26 cellular contexts compared by ENCODE assay signal in the genomic region with DNA sequence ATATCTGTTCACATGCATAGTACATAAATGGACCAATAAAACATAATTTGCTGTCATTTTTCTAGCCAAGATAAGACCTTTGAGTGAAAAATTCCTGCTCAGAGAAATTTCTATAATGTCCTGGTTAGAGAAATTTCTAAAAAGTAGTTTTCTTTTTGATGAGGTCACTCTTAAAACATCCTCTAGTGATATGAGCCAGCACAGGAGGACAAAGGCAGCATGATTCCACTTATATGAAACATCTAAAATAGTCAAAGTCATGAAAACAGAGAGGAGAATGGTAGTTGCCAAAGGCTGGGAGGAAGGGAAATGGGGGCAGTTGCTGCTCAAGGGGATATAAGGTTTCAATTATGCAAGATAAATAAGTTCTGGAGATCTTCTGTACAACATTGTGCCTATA.
DNase-seq lines count a peak whose midpoint lies in the region; ATAC-seq, FAIRE-seq and TF ChIP-seq lines count a peak whose summit lies in the region.
"Had no signal": no experiment of that assay in that cellular context is flagged by ENCODE, and none has a peak within 500 bp of the region (broad histone marks: within the 10 kb centered on the region; RNA-seq: fewer than 3 reads in every experiment).

No MANE protein-coding gene starts in this region.

- H3K27me3 Mint-ChIP-seq in activated T-helper 17 cell treated with anti-CD3 and anti-CD28 coated beads, Interleukin-2, amount 50 U/mL, for 72 hours = no peaks in the 10 kb centered on the region
- H3K27me3 Mint-ChIP-seq: natural killer cell treated with Interleukin-12 subunit alpha and Interleukin-12 subunit beta and Interleukin-15 and Interleukin-18, amount 100 ng/mL, for 72 hours had no signal

- no peak overlapping the region for H3K9ac ChIP-seq in K562 (ENCODE audit: insufficient read depth in 1 of 2, low read depth in 2 of 2, low read length in 2 of 2)

- H3K4me1 ChIP-seq in ACC112 (ENCODE audit: control insufficient read depth, insufficient read depth, low read length, unreplicated experiment) (peaks cover 10% of the 10 kb centered on the region), K562 (replicated peaks in 1 of 2; ENCODE audit: control insufficient read depth in 2 of 2, insufficient read depth in 2 of 2, low read length in 2 of 2) (no peaks in the 10 kb centered on the region), hepatocyte (ENCODE audit: insufficient read depth) (no peaks in the 10 kb centered on the region)

- H4K20me1 ChIP-seq in K562 (replicated peaks; ENCODE audit: control insufficient read depth, insufficient read depth, low read length) = no peaks in the 10 kb centered on the region
- no peaks in the 10 kb centered on the region for H4K20me1 ChIP-seq in hepatocyte (ENCODE audit: insufficient read depth, poor library complexity, severe bottlenecking)

- intact Hi-C loops in K562 (cut with micrococcal nuclease) = no loop called here
- intact Hi-C loops in left cardiac atrium (cut with DNase I) = no loop called here

- H3K4me3 ChIP-seq in ACC112 (ENCODE audit: low read depth, low read length) (no peak overlapping the region), K562 (no peak overlapping the region), fibroblast of villous mesenchyme (ENCODE audit: low read depth, low read length) (no peak overlapping the region), hepatocyte (no peak overlapping the region)

- H3K36me3 Mint-ChIP-seq in activated T-helper 17 cell treated with anti-CD3 and anti-CD28 coated beads, Interleukin-2, amount 50 U/mL, for 72 hours (ENCODE audit: low read depth) = peaks cover 8% of the 10 kb centered on the region

- H3K27ac Mint-ChIP-seq in activated T-helper 17 cell treated with anti-CD3 and anti-CD28 coated beads, Interleukin-2, amount 50 U/mL, for 72 hours = no peak overlapping the region
- H3K27ac Mint-ChIP-seq: endodermal cell; natural killer cell treated with Interleukin-12 subunit alpha and Interleukin-12 subunit beta and Interleukin-15 and Interleukin-18, amount 100 ng/mL, for 72 hours had no signal

- TF ChIP-seq CTCF in K562 (IDR thresholded peaks at IDR 0.05 in 2 of 3, conservative IDR thresholded peaks at IDR 0.05 in 1 of 3; ENCODE audit: insufficient read depth in 2 of 3, low read depth in 1 of 3, low read length in 3 of 3) (no peak), fibroblast of villous mesenchyme (IDR thresholded peaks at IDR 0.05; ENCODE audit: insufficient read depth, low read depth, low read length) (no peak), hepatocyte (IDR thresholded peaks at IDR 0.05; ENCODE audit: poor library complexity) (no peak)

- H3K4me3 Mint-ChIP-seq in activated T-helper 17 cell treated with anti-CD3 and anti-CD28 coated beads, Interleukin-2, amount 50 U/mL, for 72 hours = no peak overlapping the region
- H3K4me3 Mint-ChIP-seq: endodermal cell; natural killer cell treated with Interleukin-12 subunit alpha and Interleukin-12 subunit beta and Interleukin-15 and Interleukin-18, amount 100 ng/mL, for 72 hours had no signal

- ATAC-seq in K562 = no peak
- no peak for ATAC-seq in activated T-helper 17 cell treated with anti-CD3 and anti-CD28 coated beads, Interleukin-2, amount 50 U/mL, for 72 hours (replicated peaks)
- no peak for ATAC-seq in left cardiac atrium
- ATAC-seq: HCT116; natural killer cell treated with Interleukin-12 subunit alpha and Interleukin-12 subunit beta and Interleukin-15 and Interleukin-18, amount 100 ng/mL, for 72 hours had no signal

- no TSS peak for BruUV-seq in K562 (replicated peaks; lab: Mats Ljungman, UMichigan)

- in situ Hi-C loops in K562 (cut with MboI) = no loop called here

- TF ChIP-seq POLR2A in K562 (conservative IDR thresholded peaks at IDR 0.05) = no peak

- H3K9me1 ChIP-seq in K562 (ENCODE audit: control insufficient read depth, insufficient read depth, low read length) = no peaks in the 10 kb centered on the region

- TF ChIP-seq RAD21 in K562 (CRISPR knock-in tag; conservative IDR thresholded peaks at IDR 0.05 in 1 of 2, IDR thresholded peaks at IDR 0.05 in 1 of 2) = no peak

- H2AFZ ChIP-seq in ACC112 (ENCODE audit: low read length, unreplicated experiment) (no peak overlapping the region), K562 (ENCODE audit: low read depth, low read length) (no peak overlapping the region), hepatocyte (no peak overlapping the region)

- peaks cover 14% of the 10 kb centered on the region for H3K9me3 Mint-ChIP-seq in activated T-helper 17 cell treated with anti-CD3 and anti-CD28 coated beads, Interleukin-2, amount 50 U/mL, for 72 hours
- H3K9me3 Mint-ChIP-seq: endodermal cell had no signal

- POLR2A ChIA-PET in K562 (lab: Yijun Ruan, JAX) = no interaction called here

- CTCF ChIA-PET in K562 (lab: Yijun Ruan, JAX; ENCODE audit: low intra/inter-chr PET ratio) = no interaction called here

- TF ChIP-seq EP300 in K562 (IDR thresholded peaks at IDR 0.05; ENCODE audit: low read length) = no peak

- H3K27me3 ChIP-seq in ACC112 (ENCODE audit: insufficient read depth, low read length) (no peaks in the 10 kb centered on the region), K562 (ENCODE audit: control insufficient read depth in 2 of 2, insufficient read depth in 2 of 2, low read length in 2 of 2) (no peaks in the 10 kb centered on the region), hepatocyte (no peaks in the 10 kb centered on the region)

- H3K27ac ChIP-seq in ACC112 (ENCODE audit: low read depth, low read length) (peak overlapping the region; percentile 49), K562 (ENCODE audit: extremely low read depth, low read depth, low read length) (no peak overlapping the region), hepatocyte (no peak overlapping the region)
- H3K27ac ChIP-seq: 22Rv1 had no signal

- H3K4me2 ChIP-seq in K562 (ENCODE audit: insufficient read depth, low read length) = no peak overlapping the region
- H3K4me2 ChIP-seq in hepatocyte = no peak overlapping the region

- DNase-seq in HT1080 (ENCODE audit: low read depth) (peak; percentile 16), K562 (ENCODE audit: extremely low read depth in 1 of 4, low spot score in 3 of 4) (no peak), fibroblast of villous mesenchyme (ENCODE audit: low read depth) (peak; percentile 8), left cardiac atrium (no peak), hepatocyte (ENCODE audit: low spot score) (no peak)
- no peak for DNase-seq in stimulated activated CD4-positive, alpha-beta T cell treated with anti-CD3 and anti-CD28 coated beads, Interleukin-15, amount 100 ng/mL, for 24 hours
- DNase-seq: activated CD4-positive, alpha-beta T cell treated with anti-CD3 and anti-CD28 coated beads, Interleukin-2, amount 50 U/mL, for 1 hour; activated CD8-positive, alpha-beta memory T cell treated with anti-CD3 and anti-CD28 coated beads, Interleukin-2, amount 50 U/mL, for 48 hours; activated gamma-delta T cell; amygdala; C1 segment of cervical spinal cord; endodermal cell; foreskin melanocyte; KBM-7; mesendoderm; NCI-H1048; NCI-H2029 treated with DMSO at 0.1 percent for 48 hours; NCI-H510A; small intestine; stimulated activated CD4-positive, alpha-beta T cell treated with anti-CD3 and anti-CD28 coated beads, Interleukin-4, amount 100 ng/mL, for 4 hours had no signal

- no peaks in the 10 kb centered on the region for H3K9me3 ChIP-seq in K562 (replicated peaks; ENCODE audit: control insufficient read depth, insufficient read depth, low read depth, low read length)
- H3K9me3 ChIP-seq in hepatocyte (ENCODE audit: low read depth) = no peaks in the 10 kb centered on the region

- no peaks in the 10 kb centered on the region for H3K9me2 ChIP-seq in hepatocyte (replicated peaks; ENCODE audit: insufficient read depth)

- H3K36me3 ChIP-seq in ACC112 (ENCODE audit: insufficient read depth, low read length) (no peaks in the 10 kb centered on the region), K562 (ENCODE audit: control insufficient read depth, insufficient read depth, low read length) (no peaks in the 10 kb centered on the region), hepatocyte (replicated peaks; ENCODE audit: insufficient read depth, low read depth) (no peaks in the 10 kb centered on the region)

- FAIRE-seq in K562 (lab: Jason Lieb, UNC) = peak; percentile 51
- FAIRE-seq: colon, small intestine had no signal

- no peaks in the 10 kb centered on the region for H3K79me2 ChIP-seq in ACC112 (ENCODE audit: control insufficient read depth, insufficient read depth, low read length, unreplicated experiment)
- no peaks in the 10 kb centered on the region for H3K79me2 ChIP-seq in K562 (ENCODE audit: control insufficient read depth, insufficient read depth, low read length)
- H3K79me2 ChIP-seq in hepatocyte = no peaks in the 10 kb centered on the region

- no peaks in the 10 kb centered on the region for H3K4me1 Mint-ChIP-seq in activated T-helper 17 cell treated with anti-CD3 and anti-CD28 coated beads, Interleukin-2, amount 50 U/mL, for 72 hours
- H3K4me1 Mint-ChIP-seq: endodermal cell had no signal

TF ChIP-seq in K562, 482 proteins besides CTCF, POLR2A, EP300 and RAD21:
- TF ChIP-seq, protein P1, sequence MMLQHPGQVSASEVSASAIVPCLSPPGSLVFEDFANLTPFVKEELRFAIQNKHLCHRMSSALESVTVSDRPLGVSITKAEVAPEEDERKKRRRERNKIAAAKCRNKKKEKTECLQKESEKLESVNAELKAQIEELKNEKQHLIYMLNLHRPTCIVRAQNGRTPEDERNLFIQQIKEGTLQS (IDR thresholded peaks at IDR 0.05) = 0 out of 2 replicates have a peak, but pooled peaks have one; percentile 14
- TF ChIP-seq, protein P1 (CRISPR knock-in tag; conservative IDR thresholded peaks at IDR 0.05) = no peak
- no peak for TF ChIP-seq ZNF57 (CRISPR knock-in tag; IDR thresholded peaks at IDR 0.05)

Comparison
In these comparisons a context has a peak if more than half of its experiments do, and no peak if none do; other contexts are left out.
1. DNase-seq: peak in HT1080 (single experiment) and fibroblast of villous mesenchyme (single experiment); none in K562 (0 of 4), left cardiac atrium (single experiment), stimulated activated CD4-positive, alpha-beta T cell treated with anti-CD3 and anti-CD28 coated beads, Interleukin-15, amount 100 ng/mL, for 24 hours (single experiment) and hepatocyte (single experiment).